2 cellular contexts compared by ENCODE assay signal in the genomic region with DNA sequence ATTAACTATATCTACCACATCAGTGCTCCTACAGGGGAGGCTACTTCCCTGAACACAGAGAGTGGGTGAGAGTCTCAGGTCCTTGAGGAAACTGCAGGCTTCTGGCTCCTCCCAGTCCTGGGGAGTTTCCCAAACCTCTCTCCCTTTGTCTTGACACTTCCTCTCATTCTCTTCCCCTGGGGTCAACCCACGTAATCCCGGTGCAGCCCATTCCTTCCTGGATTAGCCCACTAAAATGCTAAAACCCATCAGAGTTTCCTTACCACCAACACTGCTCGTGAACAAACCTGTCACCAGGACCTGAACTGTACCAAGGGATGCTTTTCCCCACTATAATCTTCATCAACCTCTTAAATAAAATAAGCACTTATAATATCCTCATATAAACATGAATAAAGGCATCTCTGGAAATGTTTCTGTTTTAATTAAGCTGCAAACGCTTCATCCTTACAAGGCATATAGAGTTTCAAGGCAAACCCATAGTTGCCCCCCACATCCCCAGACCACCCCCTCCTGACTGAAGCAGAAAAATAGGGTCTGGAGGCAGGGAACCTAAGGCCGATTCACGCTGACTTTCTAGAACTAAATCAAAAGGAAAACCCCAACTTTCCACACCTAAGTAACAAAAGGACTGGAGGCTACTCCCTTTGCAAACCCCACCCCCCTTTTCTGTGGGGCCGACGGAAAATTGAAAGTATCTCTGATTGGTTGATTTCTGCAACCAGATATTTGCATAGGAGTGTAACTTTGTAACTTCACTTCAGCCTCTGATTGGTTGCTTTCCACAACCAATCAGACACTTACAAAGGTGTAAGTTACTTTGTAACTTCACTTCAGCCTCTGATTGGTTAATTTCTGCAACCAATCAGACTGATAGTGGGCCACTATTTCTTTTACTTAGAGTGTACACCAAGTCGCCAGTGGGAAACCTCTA.
TF ChIP-seq lines count a peak whose summit lies in the region.

No MANE protein-coding gene starts in this region.

TF ChIP-seq in SK-N-SH, 30 proteins besides CTCF, POLR2A, EP300 and RAD21:
- TF ChIP-seq TAF1 (IDR thresholded peaks at IDR 0.05; ENCODE audit: borderline replicate concordance, low read depth, low read length) (no peak), SMC3 (IDR thresholded peaks at IDR 0.05; ENCODE audit: low read depth, low read length) (no peak), FOXJ3 (CRISPR knock-in tag; IDR thresholded peaks at IDR 0.05) (no peak), POLR2AphosphoS5 (IDR thresholded peaks at IDR 0.05; ENCODE audit: low read depth, low read length) (no peak), FOXM1 (IDR thresholded peaks at IDR 0.05; ENCODE audit: low read depth) (no peak), CHD2 (IDR thresholded peaks at IDR 0.05; ENCODE audit: low read length, partially characterized antibody) (no peak)
- TF ChIP-seq, protein P1, sequence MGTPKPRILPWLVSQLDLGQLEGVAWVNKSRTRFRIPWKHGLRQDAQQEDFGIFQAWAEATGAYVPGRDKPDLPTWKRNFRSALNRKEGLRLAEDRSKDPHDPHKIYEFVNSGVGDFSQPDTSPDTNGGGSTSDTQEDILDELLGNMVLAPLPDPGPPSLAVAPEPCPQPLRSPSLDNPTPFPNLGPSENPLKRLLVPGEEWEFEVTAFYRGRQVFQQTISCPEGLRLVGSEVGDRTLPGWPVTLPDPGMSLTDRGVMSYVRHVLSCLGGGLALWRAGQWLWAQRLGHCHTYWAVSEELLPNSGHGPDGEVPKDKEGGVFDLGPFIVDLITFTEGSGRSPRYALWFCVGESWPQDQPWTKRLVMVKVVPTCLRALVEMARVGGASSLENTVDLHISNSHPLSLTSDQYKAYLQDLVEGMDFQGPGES (IDR thresholded peaks at IDR 0.05; ENCODE audit: low read depth, low read length) = no peak
- TF ChIP-seq, protein P2, sequence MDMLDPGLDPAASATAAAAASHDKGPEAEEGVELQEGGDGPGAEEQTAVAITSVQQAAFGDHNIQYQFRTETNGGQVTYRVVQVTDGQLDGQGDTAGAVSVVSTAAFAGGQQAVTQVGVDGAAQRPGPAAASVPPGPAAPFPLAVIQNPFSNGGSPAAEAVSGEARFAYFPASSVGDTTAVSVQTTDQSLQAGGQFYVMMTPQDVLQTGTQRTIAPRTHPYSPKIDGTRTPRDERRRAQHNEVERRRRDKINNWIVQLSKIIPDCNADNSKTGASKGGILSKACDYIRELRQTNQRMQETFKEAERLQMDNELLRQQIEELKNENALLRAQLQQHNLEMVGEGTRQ (IDR thresholded peaks at IDR 0.05; ENCODE audit: borderline replicate concordance, low read depth, low read length) = no peak

TF ChIP-seq in SK-N-SH treated with all-trans-retinoic acid at 6 μM for 48 hours, 23 proteins besides CTCF, POLR2A, EP300 and RAD21 (continued from another document):
- TF ChIP-seq, protein P3, sequence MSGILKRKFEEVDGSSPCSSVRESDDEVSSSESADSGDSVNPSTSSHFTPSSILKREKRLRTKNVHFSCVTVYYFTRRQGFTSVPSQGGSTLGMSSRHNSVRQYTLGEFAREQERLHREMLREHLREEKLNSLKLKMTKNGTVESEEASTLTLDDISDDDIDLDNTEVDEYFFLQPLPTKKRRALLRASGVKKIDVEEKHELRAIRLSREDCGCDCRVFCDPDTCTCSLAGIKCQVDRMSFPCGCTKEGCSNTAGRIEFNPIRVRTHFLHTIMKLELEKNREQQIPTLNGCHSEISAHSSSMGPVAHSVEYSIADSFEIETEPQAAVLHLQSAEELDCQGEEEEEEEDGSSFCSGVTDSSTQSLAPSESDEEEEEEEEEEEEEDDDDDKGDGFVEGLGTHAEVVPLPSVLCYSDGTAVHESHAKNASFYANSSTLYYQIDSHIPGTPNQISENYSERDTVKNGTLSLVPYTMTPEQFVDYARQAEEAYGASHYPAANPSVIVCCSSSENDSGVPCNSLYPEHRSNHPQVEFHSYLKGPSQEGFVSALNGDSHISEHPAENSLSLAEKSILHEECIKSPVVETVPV (CRISPR knock-in tag; IDR thresholded peaks at IDR 0.05) = no peak
- TF ChIP-seq CSDC2 (CRISPR knock-in tag; IDR thresholded peaks at IDR 0.05) = no peak
